7 cellular contexts compared by ENCODE assay signal in the genomic region with DNA sequence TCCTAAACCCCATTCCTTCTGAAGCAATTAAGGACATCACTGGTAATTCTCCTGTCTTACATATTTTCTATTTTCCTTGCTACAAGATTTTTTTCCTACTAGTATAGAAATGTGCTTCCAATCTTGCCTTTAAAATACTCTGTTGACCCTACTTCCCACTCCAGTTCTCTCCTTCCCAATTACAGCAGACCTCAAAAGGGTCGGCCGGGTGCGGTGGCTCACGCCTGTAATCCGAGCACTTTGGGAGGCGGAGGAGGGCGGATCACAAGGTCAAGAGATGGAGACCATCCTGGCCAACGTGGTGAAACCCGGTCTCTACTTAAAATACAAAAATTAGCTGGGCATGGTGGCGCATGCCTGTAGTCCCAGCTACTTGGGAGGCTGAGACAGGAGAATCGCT. TPM values are rescaled to one million over a fixed set of nuclear protein-coding genes. Genes with fewer than 3 reads are reported as not detected.
DNase-seq lines count a peak whose midpoint lies in the region; ATAC-seq and TF ChIP-seq lines count a peak whose summit lies in the region.
"Not testable (repeated sequence)": the region's sequence is repeated elsewhere in the genome, so short reads cannot be mapped to it uniquely, and the experiment has no call there.

No MANE protein-coding gene starts in this region.

- TF ChIP-seq CTCF in WTC11 (IDR thresholded peaks at IDR 0.05); endothelial cell (IDR thresholded peaks at IDR 0.05; ENCODE audit: unreplicated experiment); nephron progenitor cell (IDR thresholded peaks at IDR 0.05): not testable (repeated sequence)

- not testable (repeated sequence) for DNase-seq in CD4-positive, alpha-beta memory T cell; WTC11 (ENCODE audit: low spot score); activated T-cell treated with anti-CD3 and anti-CD28 coated beads, Interleukin-2, amount 50 U/mL, for 4 hours; activated naive CD4-positive, alpha-beta T cell treated with anti-CD3 and anti-CD28 coated beads, Interleukin-2, amount 50 U/mL, for 72 hours (ENCODE audit: low spot score in 2 of 2); endothelial cell (ENCODE audit: low spot score); nephron progenitor cell

- peak overlapping the region in 5 of 8 donors; percentile 22 to 60 (median 40) for H3K4me3 Mint-ChIP-seq in CD4-positive, alpha-beta memory T cell
- H3K4me3 Mint-ChIP-seq in IgD-negative memory B cell (peak overlapping the region; percentile 24 to 74 (median 68)), endothelial cell (ENCODE audit: unreplicated experiment) (peak overlapping the region; percentile 33), nephron progenitor cell (peak overlapping the region; percentile 63)
- not testable (repeated sequence) for H3K4me3 Mint-ChIP-seq in WTC11
- peak overlapping the region; percentile 43 for H3K4me3 Mint-ChIP-seq in activated T-cell treated with anti-CD3 and anti-CD28 coated beads, Interleukin-2, amount 50 U/mL, for 4 hours

- H3K4me3 ChIP-seq in CD4-positive, alpha-beta memory T cell (ENCODE audit: low read length in 2 of 2): not testable (repeated sequence)

- not testable (repeated sequence) for ATAC-seq in WTC11; activated T-cell treated with anti-CD3 and anti-CD28 coated beads, Interleukin-2, amount 50 U/mL, for 4 hours; activated naive CD4-positive, alpha-beta T cell treated with anti-CD3 and anti-CD28 coated beads, Interleukin-2, amount 50 U/mL, for 72 hours

- intact Hi-C loops in CD4-positive, alpha-beta memory T cell (cut with micrococcal nuclease): loop anchor here (5.0 kb wide), 1 partner anchor 82 kb away; a partner anchor contains a TSS

- peak overlapping the region in 4 of 7 donors; percentile 0 to 68 (median 50) for H3K27ac Mint-ChIP-seq in CD4-positive, alpha-beta memory T cell
- H3K27ac Mint-ChIP-seq in IgD-negative memory B cell (peak overlapping the region in 1 of 3 donors; percentile 52), WTC11 (peak overlapping the region; percentile 75; the same call in 1 of the 2 replicates), endothelial cell (ENCODE audit: unreplicated experiment) (peak overlapping the region; percentile 52)
- H3K27ac Mint-ChIP-seq in activated naive CD4-positive, alpha-beta T cell treated with anti-CD3 and anti-CD28 coated beads, Interleukin-2, amount 50 U/mL, for 72 hours: peak overlapping the region; percentile 7 to 75
- not testable (repeated sequence) for H3K27ac Mint-ChIP-seq in nephron progenitor cell

- not testable (repeated sequence) for H3K9me3 ChIP-seq in CD4-positive, alpha-beta memory T cell (ENCODE audit: control insufficient read depth in 1 of 2, low read length in 2 of 2)

- not testable (repeated sequence) for H3K27ac ChIP-seq in CD4-positive, alpha-beta memory T cell (ENCODE audit: low read depth, low read length)

- not testable (repeated sequence) for H3K36me3 ChIP-seq in CD4-positive, alpha-beta memory T cell (ENCODE audit: insufficient read depth, low read length)

- peaks cover 26 to 57% (median 34%) of the 10 kb centered on the region in 4 donors for H3K4me1 Mint-ChIP-seq in CD4-positive, alpha-beta memory T cell
- peaks cover 20 to 32% (median 24%) of the 10 kb centered on the region in 3 donors for H3K4me1 Mint-ChIP-seq in IgD-negative memory B cell
- H3K4me1 Mint-ChIP-seq in WTC11: peaks cover 18% of the 10 kb centered on the region
- H3K4me1 Mint-ChIP-seq in activated T-cell treated with anti-CD3 and anti-CD28 coated beads, Interleukin-2, amount 50 U/mL, for 4 hours (ENCODE audit: low read depth): peaks cover 28% of the 10 kb centered on the region
- peaks cover 20% of the 10 kb centered on the region for H3K4me1 Mint-ChIP-seq in endothelial cell (ENCODE audit: unreplicated experiment)
- H3K4me1 Mint-ChIP-seq in nephron progenitor cell: peaks cover 42% of the 10 kb centered on the region

- H3K27me3 Mint-ChIP-seq in CD4-positive, alpha-beta memory T cell; IgD-negative memory B cell; activated T-cell treated with anti-CD3 and anti-CD28 coated beads, Interleukin-2, amount 50 U/mL, for 4 hours (ENCODE audit: low read depth); endothelial cell (ENCODE audit: unreplicated experiment); nephron progenitor cell (ENCODE audit: low read depth, poor library complexity): not testable (repeated sequence)
- H3K27me3 Mint-ChIP-seq in WTC11 (ENCODE audit: low read depth): peaks cover 13% of the 10 kb centered on the region

- H3K4me1 ChIP-seq in CD4-positive, alpha-beta memory T cell (ENCODE audit: insufficient read depth, low read length): peaks cover 21% of the 10 kb centered on the region

- H3K27me3 ChIP-seq in CD4-positive, alpha-beta memory T cell (ENCODE audit: insufficient read depth, low read length): not testable (repeated sequence)

- peaks cover 18 to 35% of the 10 kb centered on the region in 2 donors for H3K36me3 Mint-ChIP-seq in CD4-positive, alpha-beta memory T cell
- H3K36me3 Mint-ChIP-seq in IgD-negative memory B cell: not testable (repeated sequence)
- H3K36me3 Mint-ChIP-seq in WTC11: peaks cover 34% of the 10 kb centered on the region
- H3K36me3 Mint-ChIP-seq in activated T-cell treated with anti-CD3 and anti-CD28 coated beads, Interleukin-2, amount 50 U/mL, for 4 hours (ENCODE audit: insufficient read depth): peaks cover 13% of the 10 kb centered on the region
- peaks cover 20 to 24% of the 10 kb centered on the region in 2 donors for H3K36me3 Mint-ChIP-seq in activated naive CD4-positive, alpha-beta T cell treated with anti-CD3 and anti-CD28 coated beads, Interleukin-2, amount 50 U/mL, for 72 hours
- H3K36me3 Mint-ChIP-seq in endothelial cell (ENCODE audit: low read depth, unreplicated experiment): peaks cover 11% of the 10 kb centered on the region
- H3K36me3 Mint-ChIP-seq in nephron progenitor cell (ENCODE audit: low read depth): peaks cover 43% of the 10 kb centered on the region

- CTCF ChIA-PET in CD4-positive, alpha-beta memory T cell (lab: Charles Lee; ENCODE audit: partially characterized antibody): interaction anchor here (1.4 to 1.6 kb wide), 2 partner anchors 65 to 66 kb away, joined by 4 to 5 read pairs; no protein-coding TSS in a partner anchor
- CTCF ChIA-PET in WTC11 (lab: Charles Lee): interaction anchor here (0.6 to 6.4 kb wide), 9 partner anchors 10 to 65 kb away, joined by 3 to 51 read pairs (median 4); no protein-coding TSS in a partner anchor

- not testable (repeated sequence) for H3K9me3 Mint-ChIP-seq in CD4-positive, alpha-beta memory T cell; IgD-negative memory B cell; WTC11; activated T-cell treated with anti-CD3 and anti-CD28 coated beads, Interleukin-2, amount 50 U/mL, for 4 hours; activated naive CD4-positive, alpha-beta T cell treated with anti-CD3 and anti-CD28 coated beads, Interleukin-2, amount 50 U/mL, for 72 hours; endothelial cell (ENCODE audit: unreplicated experiment); nephron progenitor cell

- POLR2A ChIA-PET in CD4-positive, alpha-beta memory T cell (lab: Charles Lee; ENCODE audit: partially characterized antibody); WTC11 (lab: Charles Lee): not testable (repeated sequence)

RNA-seq across cellular contexts. Expression of a gene that starts 3.0 kb away (rescaled TPM):
- 10 to 100 TPM; 26.4 to 27.3 TPM for total RNA-seq in CD4-positive, alpha-beta memory T cell
- polyA plus RNA-seq in CD4-positive, alpha-beta memory T cell: 10 to 100 TPM in 1 of 2 donors, 1 to 10 TPM in 1; 7.8 to 13.7 TPM
- polyA plus RNA-seq in IgD-negative memory B cell: 13.0 TPM
- total RNA-seq in WTC11 (2021): 26.9 to 35.6 TPM (median 28.5 TPM) in 3 replicates
- total RNA-seq in activated T-cell treated with anti-CD3 and anti-CD28 coated beads, Interleukin-2, amount 50 U/mL, for 4 hours: 10 to 100 TPM; 49.2 to 64.7 (median 57.6) TPM
- 10 to 100 TPM; 66.8 to 69.9 TPM for total RNA-seq in activated naive CD4-positive, alpha-beta T cell treated with anti-CD3 and anti-CD28 coated beads, Interleukin-2, amount 50 U/mL, for 72 hours
- 17.9 TPM for total RNA-seq in endothelial cell (ENCODE audit: unreplicated experiment)

RNA-seq across cellular contexts. Expression of a gene that starts 49.9 kb away (rescaled TPM):
- total RNA-seq in CD4-positive, alpha-beta memory T cell: under 1 TPM; 0.55 to 0.67 TPM
- not detected for polyA plus RNA-seq in CD4-positive, alpha-beta memory T cell
- not detected for polyA plus RNA-seq in IgD-negative memory B cell
- total RNA-seq in WTC11 (2021) (11.0 to 15.2 TPM (median 11.5 TPM) in 3 replicates), endothelial cell (ENCODE audit: unreplicated experiment) (37.7 TPM)
- total RNA-seq in activated T-cell treated with anti-CD3 and anti-CD28 coated beads, Interleukin-2, amount 50 U/mL, for 4 hours: 1 to 10 TPM; 1.3 to 1.9 (median 1.6) TPM
- 1 to 10 TPM; 3.5 to 3.9 TPM for total RNA-seq in activated naive CD4-positive, alpha-beta T cell treated with anti-CD3 and anti-CD28 coated beads, Interleukin-2, amount 50 U/mL, for 72 hours
